ENCODE assay signal across 1 cellular context in the genomic region with DNA sequence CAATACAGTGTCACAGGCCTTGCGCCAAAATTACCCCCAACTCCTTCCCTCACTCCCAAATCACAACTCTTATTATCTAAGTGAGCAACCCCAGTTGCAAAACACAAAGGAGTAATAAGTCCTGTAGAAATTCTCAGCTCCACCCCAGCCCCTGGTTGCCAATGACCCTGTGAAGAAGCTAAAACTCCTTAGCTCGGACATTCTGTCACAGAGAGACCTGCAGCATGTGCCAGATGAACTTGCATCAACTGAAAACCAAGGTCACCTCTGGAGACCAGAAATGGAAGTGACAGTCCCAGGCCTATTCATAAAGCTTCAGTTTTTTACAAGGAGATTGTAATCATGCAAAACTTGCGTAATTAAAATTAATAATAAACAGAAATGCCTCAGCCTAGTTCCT.
TF ChIP-seq lines count a peak whose summit lies in the region.

No MANE protein-coding gene starts in this region.

TF ChIP-seq in GM23338, 12 proteins besides CTCF, POLR2A, EP300 and RAD21 (continued from another document):
- TF ChIP-seq, protein P1, sequence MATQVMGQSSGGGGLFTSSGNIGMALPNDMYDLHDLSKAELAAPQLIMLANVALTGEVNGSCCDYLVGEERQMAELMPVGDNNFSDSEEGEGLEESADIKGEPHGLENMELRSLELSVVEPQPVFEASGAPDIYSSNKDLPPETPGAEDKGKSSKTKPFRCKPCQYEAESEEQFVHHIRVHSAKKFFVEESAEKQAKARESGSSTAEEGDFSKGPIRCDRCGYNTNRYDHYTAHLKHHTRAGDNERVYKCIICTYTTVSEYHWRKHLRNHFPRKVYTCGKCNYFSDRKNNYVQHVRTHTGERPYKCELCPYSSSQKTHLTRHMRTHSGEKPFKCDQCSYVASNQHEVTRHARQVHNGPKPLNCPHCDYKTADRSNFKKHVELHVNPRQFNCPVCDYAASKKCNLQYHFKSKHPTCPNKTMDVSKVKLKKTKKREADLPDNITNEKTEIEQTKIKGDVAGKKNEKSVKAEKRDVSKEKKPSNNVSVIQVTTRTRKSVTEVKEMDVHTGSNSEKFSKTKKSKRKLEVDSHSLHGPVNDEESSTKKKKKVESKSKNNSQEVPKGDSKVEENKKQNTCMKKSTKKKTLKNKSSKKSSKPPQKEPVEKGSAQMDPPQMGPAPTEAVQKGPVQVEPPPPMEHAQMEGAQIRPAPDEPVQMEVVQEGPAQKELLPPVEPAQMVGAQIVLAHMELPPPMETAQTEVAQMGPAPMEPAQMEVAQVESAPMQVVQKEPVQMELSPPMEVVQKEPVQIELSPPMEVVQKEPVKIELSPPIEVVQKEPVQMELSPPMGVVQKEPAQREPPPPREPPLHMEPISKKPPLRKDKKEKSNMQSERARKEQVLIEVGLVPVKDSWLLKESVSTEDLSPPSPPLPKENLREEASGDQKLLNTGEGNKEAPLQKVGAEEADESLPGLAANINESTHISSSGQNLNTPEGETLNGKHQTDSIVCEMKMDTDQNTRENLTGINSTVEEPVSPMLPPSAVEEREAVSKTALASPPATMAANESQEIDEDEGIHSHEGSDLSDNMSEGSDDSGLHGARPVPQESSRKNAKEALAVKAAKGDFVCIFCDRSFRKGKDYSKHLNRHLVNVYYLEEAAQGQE (IDR thresholded peaks at IDR 0.05; ENCODE audit: unreplicated experiment) = no peak
